ENCODE assay signal across 17 cellular contexts in the genomic region with DNA sequence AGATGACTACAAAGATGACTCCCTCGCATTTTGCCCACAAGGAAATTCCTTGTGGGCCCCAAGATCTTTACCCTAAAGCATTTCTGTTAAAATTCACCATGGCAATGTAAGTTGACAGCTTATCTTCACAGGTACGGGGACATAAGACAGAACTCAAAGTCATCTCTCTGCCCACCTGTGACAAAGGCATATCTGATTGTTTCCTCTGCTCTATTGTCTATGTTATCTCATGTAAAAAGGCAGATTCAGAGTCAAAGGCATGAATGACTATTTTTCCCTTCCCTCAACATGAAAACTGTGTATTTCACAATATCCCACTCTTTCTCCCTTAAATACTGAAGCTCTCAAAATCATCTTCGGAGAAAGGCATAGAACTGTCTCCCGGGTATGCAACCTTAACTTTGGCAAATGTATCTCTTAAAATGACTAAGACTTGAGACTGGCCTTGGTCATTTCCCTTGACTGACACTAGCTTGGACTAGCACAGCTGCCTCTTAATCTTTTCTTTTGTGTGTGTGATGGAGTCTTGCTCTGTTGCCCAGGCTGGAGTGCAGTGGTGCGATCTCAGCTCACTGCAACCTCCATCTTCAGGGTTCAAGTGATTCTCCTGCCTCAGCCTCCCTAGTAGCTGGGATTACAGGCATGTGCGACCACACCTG.
DNase-seq lines count a peak whose midpoint lies in the region; ATAC-seq, FAIRE-seq and TF ChIP-seq lines count a peak whose summit lies in the region.
"Had no signal": no experiment of that assay in that cellular context is flagged by ENCODE, and none has a peak within 500 bp of the region (broad histone marks: within the 10 kb centered on the region; RNA-seq: fewer than 3 reads in every experiment).

No MANE protein-coding gene starts in this region.

- H3K27me3 ChIP-seq in cardiac muscle cell, result no peaks in the 10 kb centered on the region
- no peaks in the 10 kb centered on the region for H3K27me3 ChIP-seq in H1 (replicated peaks in 1 of 4; ENCODE audit: control insufficient read depth in 3 of 4, extremely low read depth in 1 of 4, insufficient read depth in 3 of 4, low read length in 3 of 4)
- no peaks in the 10 kb centered on the region for H3K27me3 ChIP-seq in transverse colon
- H3K27me3 ChIP-seq: suprapubic skin had no signal

- no peaks in the 10 kb centered on the region for H3K23me2 ChIP-seq in H1 (ENCODE audit: low read depth, low read length)

- TF ChIP-seq EP300 in H1 (IDR thresholded peaks at IDR 0.05; ENCODE audit: borderline replicate concordance in 1 of 2, low read depth in 2 of 2, low read length in 2 of 2) (no peak), transverse colon (IDR thresholded peaks at IDR 0.05; ENCODE audit: low read depth) (no peak)

- H2BK5ac ChIP-seq in H1 (ENCODE audit: low read depth, low read length), result no peak overlapping the region

- TF ChIP-seq CTCF in cardiac muscle cell (IDR thresholded peaks at IDR 0.05; ENCODE audit: low read depth, low read length), result no peak
- no peak for TF ChIP-seq CTCF in H1 (IDR thresholded peaks at IDR 0.05; ENCODE audit: control extremely low read depth in 1 of 3, insufficient read depth in 1 of 3, low read depth in 1 of 3, low read length in 3 of 3)
- TF ChIP-seq CTCF in transverse colon (IDR thresholded peaks at IDR 0.05), result no peak

- ATAC-seq in left ventricle myocardium superior, result no peak
- ATAC-seq in GM19395 (IDR thresholded peaks at IDR 0.05; ENCODE audit: unreplicated experiment), result no peak
- no peak for ATAC-seq in stimulated activated naive CD8-positive, alpha-beta T cell treated with anti-CD3 and anti-CD28 coated beads, Interleukin-15, Interleukin-2, amounts not matched to agents 100 U/mL and 50 U/mL, for 24 hours

- CTCF ChIA-PET in H1 (lab: Charles Lee; ENCODE audit: partially characterized antibody), result interaction anchor here (0.5 to 3.8 kb wide), 15 partner anchors 9 to 155 kb away, joined by 3 to 12 read pairs (median 4); no protein-coding TSS in a partner anchor

- no peak overlapping the region for H4K5ac ChIP-seq in H1 (ENCODE audit: insufficient read length, low read depth, low read length)

- H3K4ac ChIP-seq in H1 (replicated peaks; ENCODE audit: insufficient read length, low read depth, low read length), result no peak overlapping the region

- peak overlapping the region in 1 of 2 experiments; percentile 75; a peak in 1 of 4 replicates for H3K4me2 ChIP-seq in H1 (ENCODE audit: insufficient read depth in 1 of 2, low read depth in 2 of 2, low read length in 2 of 2)

- H2BK120ac ChIP-seq in H1 (replicated peaks; ENCODE audit: low read depth, low read length), result no peak overlapping the region

- H3K4me3 ChIP-seq in cardiac muscle cell (no peak overlapping the region), H1 (ENCODE audit: extremely low read depth in 1 of 4, insufficient read depth in 2 of 4, low read depth in 3 of 4, low read length in 4 of 4) (no peak overlapping the region), transverse colon (no peak overlapping the region)

- no peak overlapping the region for H3K14ac ChIP-seq in H1 (ENCODE audit: insufficient read length)

- H2BK15ac ChIP-seq in H1 (ENCODE audit: low read length), result no peak overlapping the region

- no peak overlapping the region for H4K91ac ChIP-seq in H1 (replicated peaks; ENCODE audit: insufficient read length, low read length)

- peaks cover 78% of the 10 kb centered on the region for H3K4me1 ChIP-seq in cardiac muscle cell (ENCODE audit: low read depth)
- peaks cover 16 to 32% (median 23%) of the 10 kb centered on the region in 4 experiments for H3K4me1 ChIP-seq in H1 (replicated peaks in 1 of 4; ENCODE audit: control insufficient read depth in 3 of 4, insufficient read depth in 4 of 4, low read length in 3 of 4)
- peaks cover 23 to 84% (median 69%) of the 10 kb centered on the region in 4 donors for H3K4me1 ChIP-seq in transverse colon

- H2BK20ac ChIP-seq in H1 (ENCODE audit: low read length), result no peak overlapping the region

- peaks cover 7 to 17% of the 10 kb centered on the region in 2 experiments for H4K20me1 ChIP-seq in H1 (replicated peaks in 1 of 2; ENCODE audit: control insufficient read depth in 1 of 2, insufficient read depth in 2 of 2, low read length in 2 of 2)

- peak overlapping the region; percentile 44; the same call in 1 of the 2 replicates for H2AK5ac ChIP-seq in H1 (ENCODE audit: low read depth, low read length)

- POLR2A ChIA-PET in H1 (lab: Charles Lee; ENCODE audit: partially characterized antibody), result interaction anchor here (1.7 kb wide), 1 partner anchor 10 kb away, joined by 6 read pairs; no protein-coding TSS in a partner anchor

- no peak overlapping the region for H2BK12ac ChIP-seq in H1 (ENCODE audit: low read depth, low read length)

- no peak overlapping the region for H3K9ac ChIP-seq in H1 (replicated peaks in 1 of 4; ENCODE audit: extremely low read depth in 1 of 4, low read depth in 3 of 4, low read length in 3 of 4)

- peaks cover 17% of the 10 kb centered on the region; the same call in 1 of the 2 replicates for H3K79me1 ChIP-seq in H1 (ENCODE audit: low read depth, low read length)

- no peaks in the 10 kb centered on the region for H3K9me3 ChIP-seq in cardiac muscle cell (ENCODE audit: low read depth)
- no peaks in the 10 kb centered on the region for H3K9me3 ChIP-seq in H1 (ENCODE audit: insufficient read depth in 2 of 2, low read depth in 1 of 2, low read length in 1 of 2)
- no peaks in the 10 kb centered on the region for H3K9me3 ChIP-seq in transverse colon
- H3K9me3 ChIP-seq: suprapubic skin had no signal

- WGBS in H1 (ENCODE audit: extremely low coverage in 1 of 2, insufficient coverage in 1 of 2, insufficient read length in 1 of 2, insufficient replicate concordance in 2 of 2, low coverage in 1 of 2, low lambda C conversion rate in 2 of 2, missing lambda C conversion rate in 1 of 2), 2 experiments, result 88% methylated on average over 6 of the region's 6 CpGs; no CpG with 5 or more reads in 1 of the 2 experiments
- WGBS in transverse colon (ENCODE audit: low coverage in 1 of 2), 2 donors, result 67 to 92% methylated on average over 1 to 6 of the region's 6 CpGs

- in situ Hi-C loops in transverse colon (cut with MboI; ENCODE audit: low pct_ligation_motif_present in 1 of 4, low pct_unique_long_range_greater_than_20kb in 1 of 4, low sequenced_read_pairs in 3 of 4), result no loop called here

- no peak for TF ChIP-seq RAD21 in H1 (IDR thresholded peaks at IDR 0.05 in 1 of 2, conservative IDR thresholded peaks at IDR 0.05 in 1 of 2; ENCODE audit: low read depth in 2 of 2, low read length in 2 of 2)

- H3K36me3 ChIP-seq in cardiac muscle cell (no peaks in the 10 kb centered on the region), H1 (ENCODE audit: control insufficient read depth in 2 of 4, insufficient read depth in 4 of 4, low read length in 3 of 4) (no peaks in the 10 kb centered on the region), transverse colon (no peaks in the 10 kb centered on the region)
- H3K36me3 ChIP-seq: suprapubic skin had no signal

- peaks cover 0 to 70% of the 10 kb centered on the region in 2 experiments for H3K79me2 ChIP-seq in H1 (ENCODE audit: control insufficient read depth in 1 of 2, insufficient read depth in 2 of 2, low read length in 2 of 2)

- TF ChIP-seq POLR2A in H1 (IDR thresholded peaks at IDR 0.05; ENCODE audit: control extremely low read depth in 1 of 2, low read depth in 2 of 2, low read length in 2 of 2), result no peak
- TF ChIP-seq POLR2A in transverse colon (IDR thresholded peaks at IDR 0.05), result no peak

- H4K8ac ChIP-seq in H1 (ENCODE audit: extremely low read depth, insufficient read depth, low read length), result no peak overlapping the region

- H3K18ac ChIP-seq in H1 (ENCODE audit: extremely low read depth, low read length), result no peak overlapping the region

- peak in 1 of 2 donors; percentile 50 for DNase-seq in cardiac muscle cell (ENCODE audit: low read depth in 1 of 2, low spot score in 1 of 2)
- no peak for DNase-seq in left ventricle myocardium superior
- no peak for DNase-seq in H1 (ENCODE audit: low read depth in 1 of 2, low spot score in 2 of 2)
- DNase-seq in myocyte (ENCODE audit: low read depth), result peak; percentile 25
- no peak for DNase-seq in transverse colon
- no peak for DNase-seq in stimulated activated naive CD8-positive, alpha-beta T cell treated with anti-CD3 and anti-CD28 coated beads, Interleukin-15, Interleukin-2, amounts not matched to agents 100 U/mL and 50 U/mL, for 24 hours
- DNase-seq in ureter (ENCODE audit: low spot score), result no peak
- DNase-seq: activated CD4-positive, alpha-beta T cell treated with anti-CD3 and anti-CD28 coated beads, Interleukin-2, amount 50 U/mL, for 1 hour; activated T-cell treated with anti-CD3 and anti-CD28 coated beads, Interleukin-2, amount 50 U/mL, for 48 hours; CD4-positive, alpha-beta T cell; cortex of kidney; NCI-H2081; NCI-H748 treated with DMSO at 0.1 percent for 48 hours had no signal

- H3K27ac ChIP-seq in cardiac muscle cell, result peak overlapping the region; percentile 94
- H3K27ac ChIP-seq in H1 (ENCODE audit: low read depth, low read length), result no peak overlapping the region
- peak overlapping the region; percentile 64 to 74 (median 70) for H3K27ac ChIP-seq in transverse colon
- H3K27ac ChIP-seq: suprapubic skin had no signal

- intact Hi-C loops in left ventricle myocardium superior (cut with micrococcal nuclease), result no loop called here
- intact Hi-C loops in transverse colon (cut with DNase I; ENCODE audit: low total_unique reads), result no loop called here

- H3K56ac ChIP-seq in H1 (replicated peaks; ENCODE audit: insufficient read length, low read depth, low read length), result no peak overlapping the region

- H3K23ac ChIP-seq in H1 (ENCODE audit: insufficient read length), result no peak overlapping the region

- no peak overlapping the region for H2AFZ ChIP-seq in H1 (ENCODE audit: low read length)

- no peak for FAIRE-seq in H1 (lab: Jason Lieb, UNC)
- FAIRE-seq: A204.1, GM12891 had no signal

TF ChIP-seq in H1, 55 proteins besides CTCF, POLR2A, EP300 and RAD21:
- no peak for TF ChIP-seq SRF (IDR thresholded peaks at IDR 0.05; ENCODE audit: low read depth, low read length)
- no peak for TF ChIP-seq BACH1 (IDR thresholded peaks at IDR 0.05; ENCODE audit: low read length)
- TF ChIP-seq KDM4A (IDR thresholded peaks at IDR 0.05; ENCODE audit: low read depth, low read length, severe bottlenecking), result no peak
- no peak for TF ChIP-seq NRF1 (IDR thresholded peaks at IDR 0.05; ENCODE audit: low read depth, low read length)
- TF ChIP-seq, protein P1, sequence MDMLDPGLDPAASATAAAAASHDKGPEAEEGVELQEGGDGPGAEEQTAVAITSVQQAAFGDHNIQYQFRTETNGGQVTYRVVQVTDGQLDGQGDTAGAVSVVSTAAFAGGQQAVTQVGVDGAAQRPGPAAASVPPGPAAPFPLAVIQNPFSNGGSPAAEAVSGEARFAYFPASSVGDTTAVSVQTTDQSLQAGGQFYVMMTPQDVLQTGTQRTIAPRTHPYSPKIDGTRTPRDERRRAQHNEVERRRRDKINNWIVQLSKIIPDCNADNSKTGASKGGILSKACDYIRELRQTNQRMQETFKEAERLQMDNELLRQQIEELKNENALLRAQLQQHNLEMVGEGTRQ (IDR thresholded peaks at IDR 0.05; ENCODE audit: low read length), result no peak
- no peak for TF ChIP-seq SIN3A (conservative IDR thresholded peaks at IDR 0.05 in 1 of 2, IDR thresholded peaks at IDR 0.05 in 1 of 2; ENCODE audit: low read depth in 1 of 2, low read length in 2 of 2)
- no peak for TF ChIP-seq SAP30 (IDR thresholded peaks at IDR 0.05; ENCODE audit: insufficient read depth, insufficient replicate concordance, low read length)
